8 cellular contexts compared by ENCODE assay signal in genomic region chr14:87615822-87616679, GRCh38.
DNase-seq lines count a peak whose midpoint lies in the region; ATAC-seq, FAIRE-seq and TF ChIP-seq lines count a peak whose summit lies in the region.

No MANE protein-coding gene starts in this region.

- peak; percentile 61 for FAIRE-seq in D721Med (lab: Jason Lieb, UNC)

- no peaks in the 10 kb centered on the region for H3K36me3 Mint-ChIP-seq in activated naive CD8-positive, alpha-beta T cell treated with anti-CD3 and anti-CD28 coated beads, Interleukin-2, amount 10 ng/mL, durations not matched to agents 7 days and 5 days
- H3K36me3 Mint-ChIP-seq in stimulated activated memory B cell treated with anti-CD40 and anti-IgM and Interleukin-4, amounts not matched to agents 10 μg/mL and 1 μg/mL and 100 μg/mL, for 72 hours, result no peaks in the 10 kb centered on the region

- H3K27ac ChIP-seq in right cardiac atrium (ENCODE audit: low read length), result no peak overlapping the region

- H3K4me3 ChIP-seq in right cardiac atrium (ENCODE audit: low read length), result no peak overlapping the region

- peaks cover 3% of the 10 kb centered on the region for H3K9me3 Mint-ChIP-seq in activated naive CD8-positive, alpha-beta T cell treated with anti-CD3 and anti-CD28 coated beads, Interleukin-2, amount 10 ng/mL, durations not matched to agents 7 days and 5 days
- peaks cover 14% of the 10 kb centered on the region for H3K9me3 Mint-ChIP-seq in stimulated activated memory B cell treated with anti-CD40 and anti-IgM and Interleukin-4, amounts not matched to agents 10 μg/mL and 1 μg/mL and 100 μg/mL, for 72 hours

- no peaks in the 10 kb centered on the region for H3K27me3 Mint-ChIP-seq in activated naive CD8-positive, alpha-beta T cell treated with anti-CD3 and anti-CD28 coated beads, Interleukin-2, amount 10 ng/mL, durations not matched to agents 7 days and 5 days
- H3K27me3 Mint-ChIP-seq in stimulated activated memory B cell treated with anti-CD40 and anti-IgM and Interleukin-4, amounts not matched to agents 10 μg/mL and 1 μg/mL and 100 μg/mL, for 72 hours, result no peaks in the 10 kb centered on the region

- no peaks in the 10 kb centered on the region for H3K9me3 ChIP-seq in right cardiac atrium (ENCODE audit: control insufficient read depth, low read length)

- H3K4me1 Mint-ChIP-seq in activated naive CD8-positive, alpha-beta T cell treated with anti-CD3 and anti-CD28 coated beads, Interleukin-2, amount 10 ng/mL, durations not matched to agents 7 days and 5 days, result peaks cover 1% of the 10 kb centered on the region
- no peaks in the 10 kb centered on the region for H3K4me1 Mint-ChIP-seq in stimulated activated memory B cell treated with anti-CD40 and anti-IgM and Interleukin-4, amounts not matched to agents 10 μg/mL and 1 μg/mL and 100 μg/mL, for 72 hours

- H3K4me3 Mint-ChIP-seq in activated naive CD8-positive, alpha-beta T cell treated with anti-CD3 and anti-CD28 coated beads, Interleukin-2, amount 10 ng/mL, durations not matched to agents 7 days and 5 days, result no peak overlapping the region
- no peak overlapping the region for H3K4me3 Mint-ChIP-seq in stimulated activated memory B cell treated with anti-CD40 and anti-IgM and Interleukin-4, amounts not matched to agents 10 μg/mL and 1 μg/mL and 100 μg/mL, for 72 hours

- WGBS in right cardiac atrium, result 53% methylated on average over 12 of the region's 12 CpGs

- POLR2A ChIA-PET in activated naive CD8-positive, alpha-beta T cell treated with anti-CD3 and anti-CD28 coated beads, Interleukin-2, amount 10 ng/mL, durations not matched to agents 7 days and 5 days (lab: Charles Lee), result no interaction called here

- peak; percentile 22 for DNase-seq in D721Med (ENCODE audit: insufficient read length, low spot score)
- DNase-seq in NCI-H526 treated with DMSO at 0.1 percent for 48 hours (lab: John Stamatoyannopoulos, UW), result peak; percentile 75
- DNase-seq in activated naive CD8-positive, alpha-beta T cell treated with anti-CD3 and anti-CD28 coated beads, Interleukin-2, amount 10 ng/mL, durations not matched to agents 7 days and 5 days, result peak; percentile 26
- peak; percentile 36 to 68 (median 47) for DNase-seq in right cardiac atrium
- peak; percentile 2 to 42 (median 7) for DNase-seq in stimulated activated CD4-positive, alpha-beta T cell treated with anti-CD3 and anti-CD28 coated beads, Interleukin-12 subunit alpha, Interleukin-12 subunit beta, amount 100 ng/mL, for 48 hours (ENCODE audit: low read depth in 2 of 3, low spot score in 1 of 3)

- intact Hi-C loops in right cardiac atrium (cut with DNase I), result no loop called here

- peak; percentile 77 for TF ChIP-seq CTCF in D721Med (IDR thresholded peaks at IDR 0.05; ENCODE audit: insufficient read depth, missing control alignments)

- H3K27ac Mint-ChIP-seq in activated naive CD8-positive, alpha-beta T cell treated with anti-CD3 and anti-CD28 coated beads, Interleukin-2, amount 10 ng/mL, durations not matched to agents 7 days and 5 days, result no peak overlapping the region
- no peak overlapping the region for H3K27ac Mint-ChIP-seq in stimulated activated memory B cell treated with anti-CD40 and anti-IgM and Interleukin-4, amounts not matched to agents 10 μg/mL and 1 μg/mL and 100 μg/mL, for 72 hours

- ATAC-seq in GM19025 (IDR thresholded peaks at IDR 0.05; ENCODE audit: low read depth, unreplicated experiment) (peak; percentile 72), HG03175 (IDR thresholded peaks at IDR 0.05; ENCODE audit: unreplicated experiment) (peak; percentile 87), right cardiac atrium (peak; percentile 40 to 76)
- no peak for ATAC-seq in activated naive CD8-positive, alpha-beta T cell treated with anti-CD3 and anti-CD28 coated beads, Interleukin-2, amount 10 ng/mL, durations not matched to agents 7 days and 5 days (ENCODE audit: low read depth)
- no peak for ATAC-seq in stimulated activated memory B cell treated with anti-CD40 and anti-IgM and Interleukin-4, amounts not matched to agents 10 μg/mL and 1 μg/mL and 100 μg/mL, for 72 hours

- H3K4me1 ChIP-seq in right cardiac atrium (ENCODE audit: control insufficient read depth, insufficient read depth, low read length), result no peaks in the 10 kb centered on the region

- H3K27me3 ChIP-seq in right cardiac atrium (ENCODE audit: control insufficient read depth, insufficient read depth), result no peaks in the 10 kb centered on the region

Comparison
In these comparisons a context has a peak if more than half of its experiments do, and no peak if none do; other contexts are left out.
1. DNase-seq: peak in every context shown above with its lines; median percentile 75 in NCI-H526 treated with DMSO at 0.1 percent for 48 hours; 47 in right cardiac atrium; 26 in activated naive CD8-positive, alpha-beta T cell treated with anti-CD3 and anti-CD28 coated beads, Interleukin-2, amount 10 ng/mL, durations not matched to agents 7 days and 5 days; 22 in D721Med; 7 in stimulated activated CD4-positive, alpha-beta T cell treated with anti-CD3 and anti-CD28 coated beads, Interleukin-12 subunit alpha, Interleukin-12 subunit beta, amount 100 ng/mL, for 48 hours.
2. ATAC-seq: peak in GM19025 (single experiment), HG03175 (single experiment) and right cardiac atrium (2 of 2); none in activated naive CD8-positive, alpha-beta T cell treated with anti-CD3 and anti-CD28 coated beads, Interleukin-2, amount 10 ng/mL, durations not matched to agents 7 days and 5 days (single experiment) and stimulated activated memory B cell treated with anti-CD40 and anti-IgM and Interleukin-4, amounts not matched to agents 10 μg/mL and 1 μg/mL and 100 μg/mL, for 72 hours (single experiment).